36 cellular contexts compared by ENCODE assay signal in the genomic region with DNA sequence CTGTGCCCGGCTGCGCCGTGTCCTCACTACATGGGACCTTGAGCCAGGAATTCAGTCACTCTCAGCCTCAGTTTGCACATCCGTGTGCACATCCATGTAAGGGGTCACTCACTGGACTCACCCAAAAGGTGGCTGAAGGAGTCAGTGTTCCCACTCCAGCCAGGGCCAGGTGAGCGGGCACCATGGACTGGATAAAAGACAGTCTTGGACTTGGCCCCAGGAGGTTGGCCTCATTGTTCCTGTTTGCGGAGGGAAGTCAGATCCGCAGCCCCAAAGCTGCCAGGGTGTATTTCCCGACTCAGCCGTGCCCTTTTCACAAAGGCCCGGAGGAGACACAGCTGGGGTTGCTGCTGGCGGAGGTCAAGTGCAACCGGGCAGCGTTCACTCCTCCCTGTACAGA. TPM values are rescaled to one million over a fixed set of nuclear protein-coding genes. Genes with fewer than 3 reads are reported as not detected.
"Had no signal": no experiment of that assay in that cellular context is flagged by ENCODE, and none has a peak within 500 bp of the region (broad histone marks: within the 10 kb centered on the region; RNA-seq: fewer than 3 reads in every experiment).

No MANE protein-coding gene starts in this region.

- H3K9me3 Mint-ChIP-seq: activated B cell treated with CpG ODN at 0.5 μM for 24 hours; activated CD4-positive, alpha-beta memory T cell treated with anti-CD3 and anti-CD28 coated beads for 36 hours; activated naive CD8-positive, alpha-beta T cell treated with anti-CD3 and anti-CD28 coated beads for 36 hours; T-helper 1 cell treated with Interleukin-12 subunit alpha and Interleukin-12 subunit beta and Interleukin-4 antibody, amounts not matched to agents 30 μg/mL and 1 μg/mL, for 36 hours; T-helper 2 cell treated with Interferon-gamma antibody and Interleukin-4, amounts not matched to agents 5 μg/mL and 100 μg/mL, for 36 hours had no signal

- H2AFZ ChIP-seq: PC-9 had no signal

- H3K36me3 Mint-ChIP-seq: activated CD4-positive, alpha-beta memory T cell treated with anti-CD3 and anti-CD28 coated beads for 36 hours; activated CD8-positive, alpha-beta memory T cell treated with anti-CD3 and anti-CD28 coated beads, Interleukin-2, amount 10 ng/mL, durations not matched to agents 7 days and 5 days; activated naive CD8-positive, alpha-beta T cell treated with anti-CD3 and anti-CD28 coated beads for 36 hours had no signal

- H3K9me3 ChIP-seq: MG63 had no signal

- ATAC-seq: activated CD8-positive, alpha-beta memory T cell treated with anti-CD3 and anti-CD28 coated beads, Interleukin-2, amount 10 ng/mL, durations not matched to agents 7 days and 5 days had no signal

- H3K4me2 ChIP-seq: PC-9 had no signal

- H3K4me3 Mint-ChIP-seq: activated B cell treated with CpG ODN at 0.5 μM for 24 hours; activated CD4-positive, alpha-beta memory T cell treated with anti-CD3 and anti-CD28 coated beads for 36 hours; activated CD8-positive, alpha-beta memory T cell treated with anti-CD3 and anti-CD28 coated beads, Interleukin-2, amount 10 ng/mL, durations not matched to agents 7 days and 5 days; activated naive CD8-positive, alpha-beta T cell treated with anti-CD3 and anti-CD28 coated beads for 36 hours; T-helper 1 cell treated with Interleukin-12 subunit alpha and Interleukin-12 subunit beta and Interleukin-4 antibody, amounts not matched to agents 30 μg/mL and 1 μg/mL, for 36 hours; T-helper 2 cell treated with Interferon-gamma antibody and Interleukin-4, amounts not matched to agents 5 μg/mL and 100 μg/mL, for 36 hours had no signal

- H3K27ac ChIP-seq: brain microvascular endothelial cell, PC-9, RWPE1 had no signal

- H3K36me3 ChIP-seq: brain microvascular endothelial cell, MG63 had no signal

- H3K27me3 ChIP-seq: brain microvascular endothelial cell, MG63 had no signal

- H3K4me3 ChIP-seq: MG63, PC-9 had no signal

- H3K27me3 Mint-ChIP-seq: activated CD4-positive, alpha-beta memory T cell treated with anti-CD3 and anti-CD28 coated beads for 36 hours had no signal

- FAIRE-seq: RCC 7860, TTC549 had no signal

- H3K27ac Mint-ChIP-seq: activated B cell treated with CpG ODN at 0.5 μM for 24 hours; activated CD4-positive, alpha-beta memory T cell treated with anti-CD3 and anti-CD28 coated beads for 36 hours; activated CD8-positive, alpha-beta memory T cell treated with anti-CD3 and anti-CD28 coated beads, Interleukin-2, amount 10 ng/mL, durations not matched to agents 7 days and 5 days; activated naive CD8-positive, alpha-beta T cell treated with anti-CD3 and anti-CD28 coated beads for 36 hours; T-helper 1 cell treated with Interleukin-12 subunit alpha and Interleukin-12 subunit beta and Interleukin-4 antibody, amounts not matched to agents 30 μg/mL and 1 μg/mL, for 36 hours; T-helper 2 cell treated with Interferon-gamma antibody and Interleukin-4, amounts not matched to agents 5 μg/mL and 100 μg/mL, for 36 hours had no signal

- DNase-seq: activated B cell treated with CpG ODN at 0.5 μM for 24 hours; activated CD4-positive, alpha-beta memory T cell treated with anti-CD3 and anti-CD28 coated beads for 36 hours; activated CD4-positive, alpha-beta T cell treated with anti-CD3 and anti-CD28 coated beads for 4 hours; activated CD4-positive, alpha-beta T cell treated with anti-CD3 and anti-CD28 coated beads, Interleukin-2, amount 50 U/mL, for 1 hour; activated CD4-positive, CD25-positive, alpha-beta regulatory T cell treated with anti-CD3 and anti-CD28 coated beads, Interleukin-2, amount 50 U/mL, for 72 hours; activated CD8-positive, alpha-beta memory T cell treated with anti-CD3 and anti-CD28 coated beads for 24 hours; activated CD8-positive, alpha-beta memory T cell treated with anti-CD3 and anti-CD28 coated beads, Interleukin-2, amount 10 ng/mL, durations not matched to agents 7 days and 5 days; activated CD8-positive, alpha-beta memory T cell treated with anti-CD3 and anti-CD28 coated beads, Interleukin-2, amount 50 U/mL, for 48 hours; activated effector memory CD4-positive, alpha-beta T cell treated with Interleukin-2 at 50 U/mL for 16 hours; activated naive CD4-positive, alpha-beta T cell; activated naive CD4-positive, alpha-beta T cell treated with anti-CD3 and anti-CD28 coated beads, Interleukin-2, amount 50 U/mL, for 16 hours; activated naive CD8-positive, alpha-beta T cell treated with anti-CD3 and anti-CD28 coated beads for 36 hours; activated T-cell treated with anti-CD3 and anti-CD28 coated beads, Interleukin-2, amount 50 U/mL, for 48 hours; amniotic stem cell; aorta; brain microvascular endothelial cell; central memory CD4-positive, alpha-beta T cell; Kasumi-1; KG1; MG63; NCI-H1048; NCI-H1105 treated with DMSO at 0.1 percent for 48 hours; NCI-H1436; NCI-H1694; NCI-H1930; NCI-H2081 treated with DMSO at 0.1 percent for 48 hours; NCI-H345; NCI-H524 treated with DMSO at 0.1 percent for 48 hours; PC-9; Right ventricle myocardium superior had no signal

RNA-seq across cellular contexts. Expression of gene CUX2, which starts 57.1 kb away (rescaled TPM):
- total RNA-seq: activated B cell treated with CpG ODN at 0.5 μM for 24 hours, NCI-H460, PC-9, Right ventricle myocardium superior had no signal
- polyA plus RNA-seq: aorta had no signal
